Comparison of ENCODE assay signal across 25 cellular contexts in the genomic region with DNA sequence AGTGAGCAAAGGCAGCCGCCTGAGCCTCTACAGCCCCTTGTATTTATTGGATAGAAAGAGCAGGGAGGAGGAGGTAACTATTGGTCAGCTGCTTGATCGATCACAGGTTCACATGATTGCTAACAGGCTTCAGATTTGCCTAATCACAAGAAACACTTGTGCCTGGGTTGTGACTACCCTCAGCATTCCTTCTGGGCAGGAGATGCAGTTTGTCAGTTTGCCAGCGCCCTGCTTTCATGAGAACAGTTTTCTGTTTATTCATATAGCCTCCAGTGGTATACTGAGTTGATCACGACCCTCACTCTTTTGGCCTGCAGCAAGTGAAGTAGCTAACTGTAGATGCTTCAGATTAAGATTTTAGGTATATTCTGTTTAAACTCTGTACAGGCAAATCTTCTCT.
DNase-seq lines count a peak whose midpoint lies in the region; ATAC-seq, FAIRE-seq and TF ChIP-seq lines count a peak whose summit lies in the region.
"Had no signal": no experiment of that assay in that cellular context is flagged by ENCODE, and none has a peak within 500 bp of the region (broad histone marks: within the 10 kb centered on the region; RNA-seq: fewer than 3 reads in every experiment).

No MANE protein-coding gene starts in this region.

- H3K36me3 Mint-ChIP-seq in neural progenitor cell, result no peaks in the 10 kb centered on the region
- H3K36me3 Mint-ChIP-seq: CD14-positive monocyte; CD8-positive, alpha-beta memory T cell had no signal

- peaks cover 3% of the 10 kb centered on the region for H3K27me3 Mint-ChIP-seq in neural progenitor cell (ENCODE audit: insufficient read depth, low read depth)
- H3K27me3 Mint-ChIP-seq: CD4-positive, alpha-beta T cell; CD8-positive, alpha-beta memory T cell had no signal

- H3K4me3 ChIP-seq in MG63, result no peak overlapping the region
- H3K4me3 ChIP-seq in epithelial cell of proximal tubule (ENCODE audit: low read depth, low read length), result no peak overlapping the region
- H3K4me3 ChIP-seq in neural progenitor cell, result no peak overlapping the region
- H3K4me3 ChIP-seq in thyroid gland (replicated peaks in 1 of 3), result no peak overlapping the region
- H3K4me3 ChIP-seq: A549; BLaER1 treated with 17β-estradiol and CSF1 and Interleukin-3, amounts not matched to agents 10 nM and 100 nM; GM23248 had no signal

- no peaks in the 10 kb centered on the region for H3K4me1 Mint-ChIP-seq in neural progenitor cell
- H3K4me1 Mint-ChIP-seq: CD14-positive monocyte; CD8-positive, alpha-beta memory T cell had no signal

- no peak overlapping the region for H3K27ac ChIP-seq in neural progenitor cell
- peak overlapping the region in 2 of 3 donors; percentile 50 to 58 for H3K27ac ChIP-seq in thyroid gland
- H3K27ac ChIP-seq: A549; BLaER1 treated with 17β-estradiol and CSF1 and Interleukin-3, amounts not matched to agents 10 nM and 100 nM; GM23248 had no signal

- H4K20me1 ChIP-seq in neural progenitor cell (ENCODE audit: low read depth), result no peaks in the 10 kb centered on the region
- H4K20me1 ChIP-seq: BLaER1 treated with 17β-estradiol and CSF1 and Interleukin-3, amounts not matched to agents 10 nM and 100 nM had no signal

- no peaks in the 10 kb centered on the region for H3K79me2 ChIP-seq in neural progenitor cell (ENCODE audit: low read depth)

- peaks cover 2% of the 10 kb centered on the region for H3K9me3 Mint-ChIP-seq in neural progenitor cell

- intact Hi-C loops in thyroid gland (cut with DNase I), result no loop called here

- no peak overlapping the region for H3K4me2 ChIP-seq in neural progenitor cell
- H3K4me2 ChIP-seq: A549; BLaER1 treated with 17β-estradiol and CSF1 and Interleukin-3, amounts not matched to agents 10 nM and 100 nM had no signal

- H3K9ac ChIP-seq in neural progenitor cell, result no peak overlapping the region
- H3K9ac ChIP-seq: BLaER1 treated with 17β-estradiol and CSF1 and Interleukin-3, amounts not matched to agents 10 nM and 100 nM; GM23248 had no signal

- peak overlapping the region; percentile 34 for H2AFZ ChIP-seq in neural progenitor cell (replicated peaks)
- H2AFZ ChIP-seq: GM23248 had no signal

- TF ChIP-seq CTCF in epithelial cell of proximal tubule (conservative IDR thresholded peaks at IDR 0.05; ENCODE audit: low read depth, low read length) (no peak), neural progenitor cell (IDR thresholded peaks at IDR 0.05) (no peak), thyroid gland (IDR thresholded peaks at IDR 0.05) (no peak)

- no peak for FAIRE-seq in GM12891 (lab: Jason Lieb, UNC)
- FAIRE-seq: A549, D721Med, G401.6, GM19239, H1 had no signal

- H3K27me3 ChIP-seq in MG63 (no peaks in the 10 kb centered on the region), neural progenitor cell (no peaks in the 10 kb centered on the region), thyroid gland (no peaks in the 10 kb centered on the region)
- H3K27me3 ChIP-seq: BE2C; BLaER1 treated with 17β-estradiol and CSF1 and Interleukin-3, amounts not matched to agents 10 nM and 100 nM had no signal

- no peaks in the 10 kb centered on the region for H3K36me3 ChIP-seq in MG63
- H3K36me3 ChIP-seq in neural progenitor cell, result no peaks in the 10 kb centered on the region
- no peaks in the 10 kb centered on the region for H3K36me3 ChIP-seq in thyroid gland
- H3K36me3 ChIP-seq: BE2C; BLaER1 treated with 17β-estradiol and CSF1 and Interleukin-3, amounts not matched to agents 10 nM and 100 nM had no signal

- H3F3A ChIP-seq in neural progenitor cell (ENCODE audit: low read depth), result no peaks in the 10 kb centered on the region

- 26 to 36% methylated on average over 4 of the region's 4 CpGs for WGBS in thyroid gland, 2 donors

- H3K9me3 ChIP-seq in MG63 (no peaks in the 10 kb centered on the region), neural progenitor cell (ENCODE audit: low read depth) (no peaks in the 10 kb centered on the region), thyroid gland (no peaks in the 10 kb centered on the region)
- H3K9me3 ChIP-seq: A549; BE2C; BLaER1 treated with 17β-estradiol and CSF1 and Interleukin-3, amounts not matched to agents 10 nM and 100 nM had no signal

- no peak overlapping the region for H3K27ac Mint-ChIP-seq in neural progenitor cell
- H3K27ac Mint-ChIP-seq: CD14-positive monocyte; CD4-positive, alpha-beta T cell; CD8-positive, alpha-beta memory T cell had no signal

- H3K4me1 ChIP-seq in neural progenitor cell (no peaks in the 10 kb centered on the region), thyroid gland (peaks cover 6 to 7% of the 10 kb centered on the region in 2 donors)
- H3K4me1 ChIP-seq: A549; BE2C; BLaER1 treated with 17β-estradiol and CSF1 and Interleukin-3, amounts not matched to agents 10 nM and 100 nM had no signal

- TF ChIP-seq POLR2A in thyroid gland (IDR thresholded peaks at IDR 0.05), result peak in 1 of 2 donors; percentile 33
- TF ChIP-seq POLR2A in GM12891 (IDR thresholded peaks at IDR 0.05; ENCODE audit: low read depth, low read length), result no peak

- DNase-seq in MG63, result peak; percentile 25
- peak; percentile 13 for DNase-seq in epithelial cell of proximal tubule (ENCODE audit: low read depth)
- no peak for DNase-seq in neural progenitor cell (ENCODE audit: low spot score)
- peak; percentile 74 to 85 for DNase-seq in thyroid gland
- no peak for DNase-seq in GM12891 (ENCODE audit: insufficient read length, low spot score)
- no peak for DNase-seq in occipital lobe (lab: John Stamatoyannopoulos, UW)
- DNase-seq: 8988T; ACHN; AML-193; BE2C; CD4-positive, alpha-beta T cell; CD8-positive, alpha-beta memory T cell; DMS 273 treated with DMSO at 0.1 percent for 48 hours; DMS79 treated with DMSO at 0.1 percent for 48 hours; GM23248; H7; HCEC 1CT had no signal

- ATAC-seq in HG02588 (IDR thresholded peaks at IDR 0.05; ENCODE audit: unreplicated experiment), result no peak
- ATAC-seq: A549 had no signal

- H3K4me3 Mint-ChIP-seq in neural progenitor cell, result no peak overlapping the region
- H3K4me3 Mint-ChIP-seq: CD14-positive monocyte; CD4-positive, alpha-beta T cell; CD8-positive, alpha-beta memory T cell had no signal

TF ChIP-seq in GM12891, 5 proteins besides CTCF, POLR2A, EP300 and RAD21:
- TF ChIP-seq SPI1 (IDR thresholded peaks at IDR 0.05; ENCODE audit: low read depth, low read length) (no peak), TAF1 (IDR thresholded peaks at IDR 0.05; ENCODE audit: low read depth, low read length) (no peak), PAX5 (IDR thresholded peaks at IDR 0.05; ENCODE audit: insufficient read depth, low read length, severe bottlenecking) (no peak), POU2F2 (IDR thresholded peaks at IDR 0.05; ENCODE audit: low read depth, low read length) (no peak)

Comparison
In these comparisons a context has a peak if more than half of its experiments do, and no peak if none do; other contexts are left out.
1. DNase-seq: peak in MG63 (single experiment), epithelial cell of proximal tubule (single experiment) and thyroid gland (2 of 2); none in neural progenitor cell (single experiment), GM12891 (single experiment) and occipital lobe (single experiment).